ENCODE assay signal across 8 cellular contexts in the genomic region with DNA sequence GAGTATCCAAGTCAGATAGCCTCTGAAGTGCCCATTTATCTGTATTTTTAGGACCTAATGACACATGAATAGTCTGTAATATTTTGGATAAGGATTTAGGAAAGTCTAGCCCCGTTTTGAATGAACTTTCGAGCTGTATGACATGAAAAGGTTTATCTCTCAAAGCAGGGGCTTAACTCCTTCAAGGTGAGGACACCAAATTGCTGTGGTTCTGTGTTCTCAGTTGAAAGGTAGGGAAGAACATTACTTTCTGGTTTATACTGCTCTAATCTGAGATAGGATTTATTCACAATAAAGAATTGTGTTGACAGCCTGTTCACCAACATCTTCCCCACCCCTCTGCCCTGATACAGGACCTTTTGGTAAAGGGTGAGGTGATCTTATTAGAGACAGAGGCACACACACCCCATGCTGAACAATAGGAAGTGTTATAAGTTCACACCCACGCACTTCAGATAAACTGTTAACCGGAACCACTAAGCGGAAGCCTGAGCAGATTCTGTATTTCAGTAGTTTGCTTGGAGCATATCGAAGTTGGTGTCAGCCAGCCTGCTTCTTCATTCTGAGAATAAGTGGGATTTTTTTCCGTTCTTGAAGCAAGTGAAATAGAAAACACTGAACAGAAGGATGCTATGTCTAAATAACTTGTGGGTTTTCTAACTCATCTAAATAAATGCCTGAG.
A peak's percentile ranks its signal among the peaks of the same experiment; 100 is the strongest.
DNase-seq lines count a peak whose midpoint lies in the region; ATAC-seq and TF ChIP-seq lines count a peak whose summit lies in the region.

No MANE protein-coding gene starts in this region.

- H3K27ac ChIP-seq in spleen: peak overlapping the region; percentile 30 to 73 (median 64)

- peaks cover 6 to 44% (median 21%) of the 10 kb centered on the region in 6 donors for H3K4me1 ChIP-seq in spleen

- ATAC-seq in GM19438 (IDR thresholded peaks at IDR 0.05; ENCODE audit: low read depth, unreplicated experiment) (peak; percentile 91), HG03342 (IDR thresholded peaks at IDR 0.05; ENCODE audit: unreplicated experiment) (peak; percentile 99)

- intact Hi-C loops in spleen (cut with DNase I; ENCODE audit: low total_unique reads): no loop called here

- in situ Hi-C loops in G401 (cut with HindIII; ENCODE audit: low sequenced_read_pairs): no loop called here

- 22 to 34% (median 29%) methylated on average over 7 of the region's 7 CpGs for whole genome bisulfite sequencing in spleen, 5 donors

- no peak for TF ChIP-seq POLR2A in spleen (IDR thresholded peaks at IDR 0.05)

- H3K27me3 ChIP-seq in spleen (replicated peaks in 1 of 7): no peaks in the 10 kb centered on the region

- peaks cover 0 to 36% (median 0%) of the 10 kb centered on the region in 6 donors for H3K36me3 ChIP-seq in spleen

- H3K4me3 ChIP-seq in spleen: no peak overlapping the region

- peak; percentile 26 for DNase-seq in activated CD8-positive, alpha-beta memory T cell treated with anti-CD3 and anti-CD28 coated beads, Interleukin-2, amount 50 U/mL, for 4 hours
- DNase-seq in spleen: no peak
- no peak for DNase-seq in G401 (ENCODE audit: low spot score)
- no peak for DNase-seq in NCI-H2227 (lab: John Stamatoyannopoulos, UW; ENCODE audit: unreplicated experiment)
- no peak for DNase-seq in anterior cingulate cortex (lab: John Stamatoyannopoulos, UW)
- no peak for DNase-seq in cerebellar nuclear complex (lab: John Stamatoyannopoulos, UW)

- no peak for TF ChIP-seq CTCF in spleen (IDR thresholded peaks at IDR 0.05 in 8 of 11, conservative IDR thresholded peaks at IDR 0.05 in 3 of 11)

- H3K9me3 ChIP-seq in spleen: no peaks in the 10 kb centered on the region
